Comparison of ENCODE assay signal across 8 cellular contexts in genomic region chr16:73058221-73058615, GRCh38. TPM values are rescaled to one million over a fixed set of nuclear protein-coding genes. Genes with fewer than 3 reads are reported as not detected.
DNase-seq lines count a peak whose midpoint lies in the region; ATAC-seq and TF ChIP-seq lines count a peak whose summit lies in the region.

No MANE protein-coding gene starts in this region.

- H3K4me1 Mint-ChIP-seq in activated CD4-positive, alpha-beta memory T cell treated with anti-CD3 and anti-CD28 coated beads for 36 hours (ENCODE audit: low read depth) = peaks cover 10% of the 10 kb centered on the region

- peaks cover 64% of the 10 kb centered on the region for H3K27me3 Mint-ChIP-seq in activated CD4-positive, alpha-beta memory T cell treated with anti-CD3 and anti-CD28 coated beads for 36 hours

- intact Hi-C loops in activated CD4-positive, alpha-beta memory T cell treated with anti-CD3 and anti-CD28 coated beads for 36 hours (cut with micrococcal nuclease) = no loop called here
- intact Hi-C loops in psoas muscle (cut with DNase I) = no loop called here

- ATAC-seq in GM21360 (IDR thresholded peaks at IDR 0.05; ENCODE audit: unreplicated experiment) = peak; percentile 60
- peak; percentile 67 for ATAC-seq in HG03521 (IDR thresholded peaks at IDR 0.05; ENCODE audit: unreplicated experiment)
- ATAC-seq in psoas muscle = no peak

- peaks cover 41% of the 10 kb centered on the region for H3K4me1 ChIP-seq in psoas muscle

- H3K9me3 Mint-ChIP-seq in activated CD4-positive, alpha-beta memory T cell treated with anti-CD3 and anti-CD28 coated beads for 36 hours = no peaks in the 10 kb centered on the region

- H3K9me3 ChIP-seq in psoas muscle = no peaks in the 10 kb centered on the region

- H3K4me3 ChIP-seq in psoas muscle = peak overlapping the region; percentile 88

- CTCF ChIA-PET in activated CD4-positive, alpha-beta memory T cell treated with anti-CD3 and anti-CD28 coated beads for 36 hours (lab: Charles Lee) = no interaction called here

- peak overlapping the region; percentile 98 for H3K27ac ChIP-seq in psoas muscle

- DNase-seq in DMS53 (lab: John Stamatoyannopoulos, UW) = peak; percentile 63
- DNase-seq in DMS53 treated with DMSO at 0.1 percent for 48 hours (lab: John Stamatoyannopoulos, UW; ENCODE audit: unreplicated experiment) = no peak
- DNase-seq in activated CD4-positive, alpha-beta memory T cell treated with anti-CD3 and anti-CD28 coated beads for 36 hours = peak; percentile 31
- peak; percentile 76 for DNase-seq in germinal center (ENCODE audit: low spot score)
- peak; percentile 63 to 79 for DNase-seq in psoas muscle
- no peak for DNase-seq in NCI-H1930 (lab: John Stamatoyannopoulos, UW)

- no peak overlapping the region for H3K4me3 Mint-ChIP-seq in activated CD4-positive, alpha-beta memory T cell treated with anti-CD3 and anti-CD28 coated beads for 36 hours

- H3K27me3 ChIP-seq in psoas muscle (ENCODE audit: insufficient read depth in 3 of 3, low read length in 2 of 3) = peaks cover 0 to 2% (median 0%) of the 10 kb centered on the region in 3 donors

- peak; percentile 4 for TF ChIP-seq CTCF in psoas muscle (IDR thresholded peaks at IDR 0.05)

- POLR2A ChIA-PET in activated CD4-positive, alpha-beta memory T cell treated with anti-CD3 and anti-CD28 coated beads for 36 hours (lab: Charles Lee) = no interaction called here

- peaks cover 2% of the 10 kb centered on the region for H3K36me3 Mint-ChIP-seq in activated CD4-positive, alpha-beta memory T cell treated with anti-CD3 and anti-CD28 coated beads for 36 hours

- H3K27ac Mint-ChIP-seq in activated CD4-positive, alpha-beta memory T cell treated with anti-CD3 and anti-CD28 coated beads for 36 hours = no peak overlapping the region

- WGBS in psoas muscle, 3 donors = 0 to 1% (median 0%) methylated on average over 21 to 60 of the region's 61 CpGs

- no peaks in the 10 kb centered on the region for H3K36me3 ChIP-seq in psoas muscle (ENCODE audit: insufficient read depth in 1 of 2, low read depth in 1 of 2)

RNA-seq across cellular contexts. Expression of gene ZFHX3, which starts 10.3 kb away (rescaled TPM):
- under 1 TPM; 0.21 to 0.68 TPM for total RNA-seq in activated CD4-positive, alpha-beta memory T cell treated with anti-CD3 and anti-CD28 coated beads for 36 hours
- 10 to 100 TPM; 10.6 to 36.9 (median 26.2) TPM for total RNA-seq in psoas muscle
- 10 to 100 TPM in 1 of 3 donors, 1 to 10 TPM in 2; 3.3 to 11.5 (median 5.2) TPM for polyA plus RNA-seq in psoas muscle

Comparison
In these comparisons a context has a peak if more than half of its experiments do, and no peak if none do; other contexts are left out.
1. DNase-seq: peak in DMS53 (single experiment), activated CD4-positive, alpha-beta memory T cell treated with anti-CD3 and anti-CD28 coated beads for 36 hours (single experiment), germinal center (single experiment) and psoas muscle (2 of 2); none in DMS53 treated with DMSO at 0.1 percent for 48 hours (single experiment) and NCI-H1930 (0 of 2).
2. ATAC-seq: peak in GM21360 (single experiment) and HG03521 (single experiment); none in psoas muscle (0 of 4).
3. RNA of gene ZFHX3, which starts 10.3 kb away (total RNA-seq): 10.6 to 36.9 TPM in psoas muscle; 0.21 to 0.68 TPM in activated CD4-positive, alpha-beta memory T cell treated with anti-CD3 and anti-CD28 coated beads for 36 hours; every median in the first group is over 4 times any median in the second.